In genomic region chr19:8446055-8446709, GRCh38 we compare ENCODE assay signal across 8 cellular contexts. TPM values are rescaled to one million over a fixed set of nuclear protein-coding genes. Genes with fewer than 3 reads are reported as not detected.
DNase-seq lines count a peak whose midpoint lies in the region; ATAC-seq and TF ChIP-seq lines count a peak whose summit lies in the region.

No MANE protein-coding gene starts in this region.

- H3K79me2 ChIP-seq in GM23248 (ENCODE audit: insufficient read depth) = peaks cover 62% of the 10 kb centered on the region

- no peaks in the 10 kb centered on the region for H3K27me3 ChIP-seq in GM23248 (replicated peaks; ENCODE audit: insufficient read depth)
- no peaks in the 10 kb centered on the region for H3K27me3 ChIP-seq in WERI-Rb-1 (ENCODE audit: insufficient read depth, low read depth, severe bottlenecking)
- H3K27me3 ChIP-seq in right cardiac atrium (ENCODE audit: control insufficient read depth, insufficient read depth) = no peaks in the 10 kb centered on the region
- no peaks in the 10 kb centered on the region for H3K27me3 ChIP-seq in skeletal muscle tissue (ENCODE audit: control insufficient read depth in 3 of 3, insufficient read depth in 3 of 3, low read length in 3 of 3)

- H3K27ac ChIP-seq in GM23248 = peak overlapping the region; percentile 76
- H3K27ac ChIP-seq in WERI-Rb-1 = peak overlapping the region; percentile 99
- peak overlapping the region; percentile 73 for H3K27ac ChIP-seq in right cardiac atrium (ENCODE audit: low read length)
- peak overlapping the region; percentile 99 for H3K27ac ChIP-seq in skeletal muscle tissue (ENCODE audit: low read depth, low read length)

- peak overlapping the region; percentile 93 for H3K4me2 ChIP-seq in GM23248 (ENCODE audit: unreplicated experiment)

- H2AFZ ChIP-seq in GM23248 = no peak overlapping the region

- 15% methylated on average over 16 of the region's 16 CpGs for WGBS in GM23248 (ENCODE audit: low coverage in 1 of 2, low lambda C conversion rate in 2 of 2, missing lambda C conversion rate in 2 of 2), 2 experiments
- 20% methylated on average over 16 of the region's 16 CpGs for WGBS in right cardiac atrium

- no peaks in the 10 kb centered on the region for H3K9me2 ChIP-seq in GM23248 (ENCODE audit: insufficient read depth)

- H3K9ac ChIP-seq in GM23248 (peak overlapping the region; percentile 96), skeletal muscle tissue (ENCODE audit: low read depth in 1 of 3, low read length in 3 of 3) (peak overlapping the region; percentile 98 to 99 (median 99))

- in situ Hi-C loops in GM23248 (cut with MboI) = no loop called here

- H3K4me1 ChIP-seq in GM23248 (ENCODE audit: insufficient read depth) (peaks cover 16% of the 10 kb centered on the region), right cardiac atrium (ENCODE audit: control insufficient read depth, insufficient read depth, low read length) (peaks cover 10% of the 10 kb centered on the region), skeletal muscle tissue (ENCODE audit: control insufficient read depth in 3 of 3, insufficient read depth in 3 of 3, low read length in 3 of 3) (peaks cover 36 to 47% (median 46%) of the 10 kb centered on the region in 3 donors)

- H3K4me3 ChIP-seq in GM23248 = peak overlapping the region; percentile 88
- H3K4me3 ChIP-seq in WERI-Rb-1 (ENCODE audit: low read depth, low read length) = peak overlapping the region; percentile 99
- H3K4me3 ChIP-seq in right cardiac atrium (ENCODE audit: low read length) = peak overlapping the region; percentile 75
- H3K4me3 ChIP-seq in skeletal muscle tissue (ENCODE audit: low read length in 3 of 3) = peak overlapping the region; percentile 88 to 95 (median 91)

- intact Hi-C loops in right cardiac atrium (cut with DNase I) = no loop called here

- H3K9me3 ChIP-seq in GM23248 (ENCODE audit: low read depth) (no peaks in the 10 kb centered on the region), WERI-Rb-1 (ENCODE audit: severe bottlenecking) (no peaks in the 10 kb centered on the region), right cardiac atrium (ENCODE audit: control insufficient read depth, low read length) (no peaks in the 10 kb centered on the region), skeletal muscle tissue (ENCODE audit: control insufficient read depth in 3 of 3, low read length in 3 of 3) (no peaks in the 10 kb centered on the region)

- ATAC-seq in right cardiac atrium = no peak
- no peak for ATAC-seq in GM19035 (IDR thresholded peaks at IDR 0.05; ENCODE audit: unreplicated experiment)
- no peak for ATAC-seq in GM19395 (IDR thresholded peaks at IDR 0.05; ENCODE audit: unreplicated experiment)

- peaks cover 10% of the 10 kb centered on the region for H3F3A ChIP-seq in GM23248 (ENCODE audit: insufficient read depth)

- peak; percentile 63 for DNase-seq in GM23248
- no peak for DNase-seq in WERI-Rb-1
- DNase-seq in right cardiac atrium = no peak
- DNase-seq in germinal center (ENCODE audit: low spot score) = no peak
- no peak for DNase-seq in stimulated activated CD4-positive, alpha-beta T cell treated with anti-CD3 and anti-CD28 coated beads, Interleukin-1b, Interleukin-23, amount 100 ng/mL, for 48 hours

- peaks cover 15% of the 10 kb centered on the region for H4K20me1 ChIP-seq in GM23248 (ENCODE audit: insufficient read depth)

- no peak for TF ChIP-seq CTCF in WERI-Rb-1 (IDR thresholded peaks at IDR 0.05; ENCODE audit: low read depth, low read length)

- H3K36me3 ChIP-seq in GM23248 (ENCODE audit: low read depth) (no peaks in the 10 kb centered on the region; the same call in 1 of the 2 replicates), WERI-Rb-1 (peaks cover 51% of the 10 kb centered on the region), skeletal muscle tissue (ENCODE audit: control insufficient read depth in 3 of 3, insufficient read depth in 3 of 3, low read length in 3 of 3) (peaks cover 2 to 9% (median 8%) of the 10 kb centered on the region in 3 donors)

RNA-seq across cellular contexts. Expression of gene HNRNPM, which starts 1.4 kb away (rescaled TPM):
- 69.4 and 71.0 TPM in 2 replicates for total RNA-seq in GM23248 (2014; rRNA removed; shearing (Covaris generic))
- polyA plus RNA-seq in GM23248 (2016; fragmentation: Nextera tagmentation; extraction: Ambion mirVana) (116 and 117 TPM in 2 replicates), right cardiac atrium (67.9 TPM)
- total RNA-seq in right cardiac atrium (100 to 1,000 TPM; 106 to 128 (median 120) TPM), skeletal muscle tissue (59.0 TPM)

RNA-seq across cellular contexts. Expression of gene MARCHF2, which starts 33.1 kb away (rescaled TPM):
- 64.2 and 87.4 TPM in 2 replicates for total RNA-seq in GM23248 (2014; rRNA removed; shearing (Covaris generic))
- polyA plus RNA-seq in GM23248 (2016; fragmentation: Nextera tagmentation; extraction: Ambion mirVana) (33.1 and 33.4 TPM in 2 replicates), right cardiac atrium (107 TPM)
- total RNA-seq in right cardiac atrium (100 to 1,000 TPM in 3 of 4 donors, 10 to 100 TPM in 1; 94.2 to 106 (median 104) TPM), skeletal muscle tissue (38.1 TPM)

RNA-seq across cellular contexts. Expression of gene RAB11B, which starts 56.0 kb away (rescaled TPM):
- 10.4 and 13.3 TPM in 2 replicates for total RNA-seq in GM23248 (2014; rRNA removed; shearing (Covaris generic))
- polyA plus RNA-seq in GM23248 (2016; fragmentation: Nextera tagmentation; extraction: Ambion mirVana) (84.9 and 85.9 TPM in 2 replicates), right cardiac atrium (157 TPM)
- total RNA-seq in right cardiac atrium (100 to 1,000 TPM; 145 to 201 (median 158) TPM), skeletal muscle tissue (64.2 TPM)

RNA-seq across cellular contexts. Expression of gene PRAM1, which starts 56.3 kb away (rescaled TPM):
- total RNA-seq in GM23248 (2014; rRNA removed; shearing (Covaris generic)) = not detected in 2 replicates
- polyA plus RNA-seq in GM23248 (2016; fragmentation: Nextera tagmentation; extraction: Ambion mirVana) (not detected in 2 replicates), right cardiac atrium (0.61 TPM)
- total RNA-seq in right cardiac atrium (1 to 10 TPM in 2 of 4 donors, under 1 TPM in 2; 0.31 to 3.1 (median 0.99) TPM), skeletal muscle tissue (1.0 TPM)
